ENCODE assay signal across 10 cellular contexts in the genomic region with DNA sequence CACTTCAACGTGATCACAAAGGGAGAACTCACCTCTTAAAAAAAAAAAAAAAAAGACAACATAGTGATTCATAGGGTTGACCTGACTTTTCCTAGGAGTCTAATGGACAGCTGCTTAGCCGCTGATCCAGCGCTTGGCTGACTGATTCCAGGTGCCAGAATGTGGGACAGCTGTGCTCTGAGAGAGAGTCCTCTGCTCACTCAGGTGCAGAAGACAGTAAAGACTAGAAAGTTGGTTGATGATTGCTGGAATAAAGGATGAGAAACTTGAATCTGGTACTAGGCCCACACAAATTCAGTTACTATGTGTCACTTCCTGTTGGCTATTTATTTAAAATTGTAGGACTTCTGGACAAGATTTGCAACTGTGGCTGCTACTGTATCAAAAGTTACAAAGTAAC.
DNase-seq lines count a peak whose midpoint lies in the region; TF ChIP-seq lines count a peak whose summit lies in the region.
"Had no signal": no experiment of that assay in that cellular context is flagged by ENCODE, and none has a peak within 500 bp of the region (broad histone marks: within the 10 kb centered on the region; RNA-seq: fewer than 3 reads in every experiment).

No MANE protein-coding gene starts in this region.

- H3K9me3 ChIP-seq in neutrophil = no peaks in the 10 kb centered on the region
- H3K9me3 ChIP-seq: esophagus squamous epithelium had no signal

- TF ChIP-seq CTCF in neutrophil (IDR thresholded peaks at IDR 0.05) = no peak

- H3K4me3 ChIP-seq in neutrophil (ENCODE audit: low read depth in 1 of 2, low read length in 1 of 2) = no peak overlapping the region
- H3K4me3 ChIP-seq: esophagus squamous epithelium had no signal

- no peaks in the 10 kb centered on the region for H3K27me3 ChIP-seq in neutrophil
- H3K27me3 ChIP-seq: esophagus squamous epithelium had no signal

- DNase-seq in SHP77 (lab: John Stamatoyannopoulos, UW) (peak; percentile 9 to 13), SHP77 treated with DMSO at 0.1 percent for 48 hours (lab: John Stamatoyannopoulos, UW) (no peak), HT1080 (ENCODE audit: low read depth) (peak; percentile 59), amniotic epithelial cell (ENCODE audit: low read depth) (peak; percentile 29), pons (ENCODE audit: low spot score) (no peak), NCI-H345 treated with DMSO at 0.1 percent for 48 hours (lab: John Stamatoyannopoulos, UW; ENCODE audit: unreplicated experiment) (no peak), DMS79 (lab: John Stamatoyannopoulos, UW) (no peak)
- DNase-seq: esophagus squamous epithelium, retina had no signal

- H3K36me3 ChIP-seq in neutrophil = no peaks in the 10 kb centered on the region
- H3K36me3 ChIP-seq: esophagus squamous epithelium had no signal

- peaks cover 94 to 100% of the 10 kb centered on the region in 2 experiments for H3K4me1 ChIP-seq in neutrophil (ENCODE audit: control insufficient read depth in 1 of 2, insufficient read depth in 1 of 2, low read depth in 1 of 2, low read length in 1 of 2)

- peak overlapping the region; percentile 92 for H3K27ac ChIP-seq in neutrophil
- H3K27ac ChIP-seq: esophagus squamous epithelium had no signal

Comparison
In these comparisons a context has a peak if more than half of its experiments do, and no peak if none do; other contexts are left out.
1. DNase-seq: peak in SHP77 (2 of 2), HT1080 (single experiment) and amniotic epithelial cell (single experiment); none in SHP77 treated with DMSO at 0.1 percent for 48 hours (single experiment), pons (single experiment), NCI-H345 treated with DMSO at 0.1 percent for 48 hours (single experiment) and DMS79 (single experiment).